ENCODE assay signal across 7 cellular contexts in genomic region chr18:56789004-56789888, GRCh38.
A peak's percentile ranks its signal among the peaks of the same experiment; 100 is the strongest.
DNase-seq lines count a peak whose midpoint lies in the region; ATAC-seq and TF ChIP-seq lines count a peak whose summit lies in the region.

No MANE protein-coding gene starts in this region.

- no peak for TF ChIP-seq POLR2A in upper lobe of left lung (IDR thresholded peaks at IDR 0.05)

- H3K4me3 ChIP-seq in GM12864 (ENCODE audit: low read depth, low read length) = no peak overlapping the region
- no peak overlapping the region for H3K4me3 ChIP-seq in WERI-Rb-1 (ENCODE audit: low read depth, low read length)
- H3K4me3 ChIP-seq in upper lobe of left lung = no peak overlapping the region

- H3K9me3 ChIP-seq in WERI-Rb-1 (ENCODE audit: severe bottlenecking) (no peaks in the 10 kb centered on the region), upper lobe of left lung (no peaks in the 10 kb centered on the region)

- ATAC-seq in HG03342 (IDR thresholded peaks at IDR 0.05; ENCODE audit: unreplicated experiment) (peak; percentile 69), upper lobe of left lung (ENCODE audit: low FRiP score in 2 of 2) (no peak), HG02588 (IDR thresholded peaks at IDR 0.05; ENCODE audit: unreplicated experiment) (no peak)

- no peaks in the 10 kb centered on the region for H3K4me1 ChIP-seq in upper lobe of left lung

- H3K36me3 ChIP-seq in WERI-Rb-1 (no peaks in the 10 kb centered on the region), upper lobe of left lung (peaks cover 0 to 9% (median 0%) of the 10 kb centered on the region in 4 donors)

- H3K27me3 ChIP-seq in WERI-Rb-1 (ENCODE audit: insufficient read depth, low read depth, severe bottlenecking) (no peaks in the 10 kb centered on the region), upper lobe of left lung (no peaks in the 10 kb centered on the region)

- 79 to 80% methylated on average over 9 of the region's 9 CpGs for WGBS in upper lobe of left lung, 2 donors

- DNase-seq in GM12864 (ENCODE audit: low read depth) (no peak), WERI-Rb-1 (peak; percentile 61), iPS DF 19.7 (ENCODE audit: low read depth, low spot score) (peak; percentile 35), upper lobe of left lung (no peak), NCI-H1694 (lab: John Stamatoyannopoulos, UW) (no peak)

- no peak for TF ChIP-seq EP300 in upper lobe of left lung (IDR thresholded peaks at IDR 0.05)

- H3K27ac ChIP-seq in WERI-Rb-1 (no peak overlapping the region), upper lobe of left lung (peak overlapping the region in 3 of 4 donors; percentile 14 to 66 (median 60))

- peak; percentile 64 for TF ChIP-seq CTCF in GM12864 (IDR thresholded peaks at IDR 0.05; ENCODE audit: low read depth, low read length, missing control alignments)
- TF ChIP-seq CTCF in WERI-Rb-1 (IDR thresholded peaks at IDR 0.05; ENCODE audit: low read depth, low read length) = peak; percentile 71
- TF ChIP-seq CTCF in upper lobe of left lung (IDR thresholded peaks at IDR 0.05) = peak in 2 of 6 experiments; percentile 4 to 23

Comparison
In these comparisons a context has a peak if more than half of its experiments do, and no peak if none do; other contexts are left out.
1. DNase-seq: peak in WERI-Rb-1 (single experiment) and iPS DF 19.7 (single experiment); none in GM12864 (single experiment), upper lobe of left lung (0 of 2) and NCI-H1694 (single experiment).